28 cellular contexts compared by ENCODE assay signal in the genomic region with DNA sequence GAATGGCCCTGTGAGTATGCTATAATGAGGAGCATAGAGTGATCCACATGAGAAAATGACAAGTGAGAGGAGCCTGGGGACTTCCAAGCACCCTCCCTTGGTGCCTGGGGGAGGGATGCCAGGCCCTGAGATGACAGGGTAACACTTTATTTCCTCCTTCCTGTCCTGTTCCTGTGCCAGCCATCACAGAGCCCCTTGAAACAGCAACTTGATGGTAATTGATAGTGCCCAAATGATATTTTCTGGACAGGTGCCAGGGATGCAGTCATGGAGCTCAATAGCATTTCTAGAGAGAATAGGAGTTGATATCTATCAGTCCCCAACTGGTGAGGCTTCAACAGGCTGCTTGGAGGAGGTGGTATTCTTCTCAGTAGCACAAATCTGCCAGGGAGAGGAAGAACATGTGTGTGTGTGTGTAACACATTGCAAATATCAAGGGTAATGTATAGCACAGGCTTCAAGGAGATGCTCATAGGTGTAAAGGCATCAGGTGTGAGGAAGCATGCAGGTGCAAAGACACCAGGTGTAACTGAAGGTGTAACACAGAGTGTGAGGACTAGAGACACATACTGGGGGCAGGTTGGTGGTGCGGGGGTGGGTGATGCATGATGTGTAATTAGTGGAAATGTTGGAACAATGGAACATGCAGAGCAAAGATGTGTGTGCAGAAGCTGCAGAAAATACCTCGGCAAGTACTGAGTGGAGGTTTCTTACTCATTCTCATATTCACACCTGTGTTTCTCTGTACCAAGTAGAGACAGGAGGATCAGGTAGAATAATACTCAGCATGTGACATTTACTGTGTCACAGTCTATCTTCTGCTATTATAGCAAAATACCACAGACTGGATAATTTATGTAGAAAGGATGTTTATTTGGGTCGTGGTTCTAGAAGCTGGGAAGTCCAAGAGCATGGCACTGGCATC. TPM values are rescaled to one million over a fixed set of nuclear protein-coding genes. Genes with fewer than 3 reads are reported as not detected.
DNase-seq lines count a peak whose midpoint lies in the region; ATAC-seq, FAIRE-seq and TF ChIP-seq lines count a peak whose summit lies in the region.
"Had no signal": no experiment of that assay in that cellular context is flagged by ENCODE, and none has a peak within 500 bp of the region (broad histone marks: within the 10 kb centered on the region; RNA-seq: fewer than 3 reads in every experiment).

No MANE protein-coding gene starts in this region.

- no peaks in the 10 kb centered on the region for H3K79me1 ChIP-seq in H1 (ENCODE audit: low read depth, low read length)

- no peaks in the 10 kb centered on the region for H3K36me3 Mint-ChIP-seq in activated T-cell treated with anti-CD3 and anti-CD28 coated beads, Interleukin-2, amount 50 U/mL, for 24 hours (ENCODE audit: low read depth)
- H3K36me3 Mint-ChIP-seq: CD8-positive, alpha-beta memory T cell; IgD-negative memory B cell had no signal

- no peaks in the 10 kb centered on the region; the same call in 1 of the 2 replicates for H3K23me2 ChIP-seq in H1 (ENCODE audit: low read depth, low read length)

- no peak for TF ChIP-seq RAD21 in Ishikawa (IDR thresholded peaks at IDR 0.05; ENCODE audit: low read depth)
- TF ChIP-seq RAD21 in H1 (IDR thresholded peaks at IDR 0.05 in 1 of 2, conservative IDR thresholded peaks at IDR 0.05 in 1 of 2; ENCODE audit: low read depth in 2 of 2, low read length in 2 of 2): no peak

- no peaks in the 10 kb centered on the region for H3K9me3 Mint-ChIP-seq in activated T-cell treated with anti-CD3 and anti-CD28 coated beads, Interleukin-2, amount 50 U/mL, for 24 hours
- H3K9me3 Mint-ChIP-seq: dendritic cell treated with granulocyte-macrophage colony-stimulating factor and Interleukin-4, amounts not matched to agents 40 ng/mL and 50 ng/mL, for 4 days had no signal

- TF ChIP-seq POLR2A in H1 (IDR thresholded peaks at IDR 0.05; ENCODE audit: control extremely low read depth in 1 of 2, low read depth in 2 of 2, low read length in 2 of 2): no peak

- H3K4me3 Mint-ChIP-seq in activated T-cell treated with anti-CD3 and anti-CD28 coated beads, Interleukin-2, amount 50 U/mL, for 24 hours: no peak overlapping the region
- H3K4me3 Mint-ChIP-seq: activated CD8-positive, alpha-beta T cell treated with anti-CD3 and anti-CD28 coated beads, Interleukin-2, amount 10 ng/mL, durations not matched to agents 7 days and 5 days; B cell; CD8-positive, alpha-beta memory T cell; dendritic cell treated with granulocyte-macrophage colony-stimulating factor and Interleukin-4, amounts not matched to agents 40 ng/mL and 50 ng/mL, for 4 days; IgD-negative memory B cell had no signal

- no peak for FAIRE-seq in H1 (lab: Jason Lieb, UNC)

- H3K9me3 ChIP-seq in H1 (ENCODE audit: insufficient read depth in 2 of 2, low read depth in 1 of 2, low read length in 1 of 2): no peaks in the 10 kb centered on the region
- H3K9me3 ChIP-seq: body of pancreas, left lung, transverse colon had no signal

- DNase-seq in NCI-H1417 (lab: John Stamatoyannopoulos, UW) (peak; percentile 3 to 52 (median 26)), NCI-H1417 treated with DMSO at 0.1 percent for 48 hours (lab: John Stamatoyannopoulos, UW) (no peak), H1 (ENCODE audit: low read depth in 1 of 2, low spot score in 2 of 2) (no peak), NCI-H1092 treated with DMSO at 0.1 percent for 48 hours (lab: John Stamatoyannopoulos, UW) (no peak)
- peak; percentile 36 for DNase-seq in activated T-cell treated with anti-CD3 and anti-CD28 coated beads, Interleukin-2, amount 50 U/mL, for 24 hours
- DNase-seq in activated T-cell treated with anti-CD3 and anti-CD28 coated beads, Interleukin-2, amount 50 U/mL, for 1 hour: no peak
- DNase-seq: activated CD4-positive, CD25-positive, alpha-beta regulatory T cell treated with anti-CD3 and anti-CD28 coated beads, Interleukin-2, amount 50 U/mL, for 72 hours; activated CD8-positive, alpha-beta T cell treated with anti-CD3 and anti-CD28 coated beads, Interleukin-2, amount 10 ng/mL, durations not matched to agents 7 days and 5 days; activated gamma-delta T cell treated with Interleukin-2 at 50 U/mL for 16 hours; body of pancreas; CD8-positive, alpha-beta memory T cell; DND-41; GF-D8; GM23248; left lung; mesenchymal stem cell; NCI-H2081; NCI-H524 treated with DMSO at 0.1 percent for 48 hours; stimulated activated CD4-positive, alpha-beta T cell treated with anti-CD3 and anti-CD28 coated beads, Interleukin-4, amount 100 ng/mL, for 24 hours; T-helper 2 cell; transverse colon had no signal

- no peak overlapping the region for H3K27ac Mint-ChIP-seq in activated T-cell treated with anti-CD3 and anti-CD28 coated beads, Interleukin-2, amount 50 U/mL, for 24 hours
- H3K27ac Mint-ChIP-seq: activated CD8-positive, alpha-beta T cell treated with anti-CD3 and anti-CD28 coated beads, Interleukin-2, amount 10 ng/mL, durations not matched to agents 7 days and 5 days; B cell; dendritic cell treated with granulocyte-macrophage colony-stimulating factor and Interleukin-4, amounts not matched to agents 40 ng/mL and 50 ng/mL, for 4 days; IgD-negative memory B cell had no signal

- H2BK15ac ChIP-seq in H1 (ENCODE audit: low read length): 0 out of 2 replicates have a peak overlapping the region, but pooled peaks have one; percentile 46

- no peaks in the 10 kb centered on the region for H3K36me3 ChIP-seq in H1 (ENCODE audit: control insufficient read depth in 2 of 4, insufficient read depth in 4 of 4, low read length in 3 of 4)
- H3K36me3 ChIP-seq: left lung, transverse colon had no signal

- no peak overlapping the region for H3K9ac ChIP-seq in H1 (replicated peaks in 1 of 4; ENCODE audit: extremely low read depth in 1 of 4, low read depth in 3 of 4, low read length in 3 of 4)
- H3K9ac ChIP-seq: GM23248 had no signal

- TF ChIP-seq EP300 in Ishikawa (IDR thresholded peaks at IDR 0.05; ENCODE audit: borderline replicate concordance) (no peak), H1 (IDR thresholded peaks at IDR 0.05; ENCODE audit: borderline replicate concordance in 1 of 2, low read depth in 2 of 2, low read length in 2 of 2) (no peak)

- H3K14ac ChIP-seq in H1 (ENCODE audit: insufficient read length): no peak overlapping the region

- H3K27me3 ChIP-seq in H1 (replicated peaks in 1 of 4; ENCODE audit: control insufficient read depth in 3 of 4, extremely low read depth in 1 of 4, insufficient read depth in 3 of 4, low read length in 3 of 4): no peaks in the 10 kb centered on the region; a peak in 1 of 7 replicates
- H3K27me3 ChIP-seq: body of pancreas, transverse colon had no signal

- no peaks in the 10 kb centered on the region for H3K79me2 ChIP-seq in H1 (ENCODE audit: control insufficient read depth in 1 of 2, insufficient read depth in 2 of 2, low read length in 2 of 2)

- no peak overlapping the region for H3K56ac ChIP-seq in H1 (replicated peaks; ENCODE audit: insufficient read length, low read depth, low read length)

- H2BK5ac ChIP-seq in H1 (ENCODE audit: low read depth, low read length): no peak overlapping the region

- H3K27me3 Mint-ChIP-seq in activated T-cell treated with anti-CD3 and anti-CD28 coated beads, Interleukin-2, amount 50 U/mL, for 24 hours: peaks cover 34% of the 10 kb centered on the region

- no peak overlapping the region for H4K5ac ChIP-seq in H1 (ENCODE audit: insufficient read length, low read depth, low read length)

- H3K18ac ChIP-seq in H1 (ENCODE audit: extremely low read depth, low read length): no peak overlapping the region

- no peak for TF ChIP-seq CTCF in H1 (IDR thresholded peaks at IDR 0.05; ENCODE audit: control extremely low read depth in 1 of 3, insufficient read depth in 1 of 3, low read depth in 1 of 3, low read length in 3 of 3)

- peaks cover 0 to 9% (median under 1%) of the 10 kb centered on the region in 4 experiments; a peak in 3 of 7 replicates for H3K4me1 ChIP-seq in H1 (replicated peaks in 1 of 4; ENCODE audit: control insufficient read depth in 3 of 4, insufficient read depth in 4 of 4, low read length in 3 of 4)

- no peak for ATAC-seq in GM21526 (IDR thresholded peaks at IDR 0.05; ENCODE audit: low FRiP score, unreplicated experiment)
- ATAC-seq: activated CD8-positive, alpha-beta T cell treated with anti-CD3 and anti-CD28 coated beads, Interleukin-2, amount 10 ng/mL, durations not matched to agents 7 days and 5 days; body of pancreas; esophagus mucosa; left lung; Right ventricle myocardium inferior had no signal

- H4K91ac ChIP-seq in H1 (replicated peaks; ENCODE audit: insufficient read length, low read length): no peak overlapping the region

- peaks cover 0 to 2% of the 10 kb centered on the region in 2 experiments for H4K20me1 ChIP-seq in H1 (replicated peaks in 1 of 2; ENCODE audit: control insufficient read depth in 1 of 2, insufficient read depth in 2 of 2, low read length in 2 of 2)

- WGBS in H1 (ENCODE audit: extremely low coverage in 1 of 2, insufficient coverage in 1 of 2, insufficient read length in 1 of 2, insufficient replicate concordance in 2 of 2, low coverage in 1 of 2, low lambda C conversion rate in 2 of 2, missing lambda C conversion rate in 1 of 2), 2 experiments: 75% methylated on average over 3 of the region's 3 CpGs; no CpG with 5 or more reads in 1 of the 2 experiments

- H3K4me3 ChIP-seq in H1 (ENCODE audit: extremely low read depth in 1 of 4, insufficient read depth in 2 of 4, low read depth in 3 of 4, low read length in 4 of 4): no peak overlapping the region
- H3K4me3 ChIP-seq: body of pancreas, GM23248, left lung, transverse colon had no signal

- no peak overlapping the region for H4K8ac ChIP-seq in H1 (ENCODE audit: extremely low read depth, insufficient read depth, low read length)

- no peak overlapping the region for H3K23ac ChIP-seq in H1 (ENCODE audit: insufficient read length)

- H3K4me2 ChIP-seq in H1 (ENCODE audit: insufficient read depth in 1 of 2, low read depth in 2 of 2, low read length in 2 of 2): no peak overlapping the region

- H2AK5ac ChIP-seq in H1 (ENCODE audit: low read depth, low read length): no peak overlapping the region

- H2AFZ ChIP-seq in H1 (ENCODE audit: low read length): no peak overlapping the region
- H2AFZ ChIP-seq: GM23248 had no signal

- no peak overlapping the region for H3K27ac ChIP-seq in H1 (ENCODE audit: low read depth, low read length)
- H3K27ac ChIP-seq: body of pancreas, GM23248, left lung, transverse colon had no signal

- H3K4me1 Mint-ChIP-seq in activated T-cell treated with anti-CD3 and anti-CD28 coated beads, Interleukin-2, amount 50 U/mL, for 24 hours (ENCODE audit: low read depth): peaks cover 27% of the 10 kb centered on the region

- no peak overlapping the region for H3K4ac ChIP-seq in H1 (replicated peaks; ENCODE audit: insufficient read length, low read depth, low read length)

- H2BK12ac ChIP-seq in H1 (ENCODE audit: low read depth, low read length): no peak overlapping the region

- POLR2A ChIA-PET in H1 (lab: Charles Lee; ENCODE audit: partially characterized antibody): no interaction called here

- no peak overlapping the region for H2BK20ac ChIP-seq in H1 (ENCODE audit: low read length)

- CTCF ChIA-PET in H1 (lab: Charles Lee; ENCODE audit: partially characterized antibody): interaction anchor here (0.6 to 1.8 kb wide), 8 partner anchors 9 to 491 kb away, joined by 3 to 6 read pairs (median 3); a partner anchor contains a TSS

- no peak overlapping the region for H2BK120ac ChIP-seq in H1 (replicated peaks; ENCODE audit: low read depth, low read length)

RNA-seq across cellular contexts. Expression of a gene that starts 18.1 kb away (rescaled TPM):
- total RNA-seq in H1 (2021; fragmentation: NEBNext Ultra II Directional; extraction: Animal tissue kit (Norgen Biotek cat#: 25700)): 41.1 and 42.7 TPM in 2 replicates
- polyA plus RNA-seq in H1 (2011; rRNA removed): 16.4 and 19.5 TPM in 2 replicates
- 25.6 TPM for polyA plus RNA-seq in H1 (2011; cell fraction: cytosol; rRNA removed)
- 23.1 TPM for polyA plus RNA-seq in H1 (2011; cell fraction: nucleus; rRNA removed)
- 33.1 to 40.9 TPM (median 34.7 TPM) in 4 replicates for polyA plus RNA-seq in H1 (2012, experiment 1 of 2)
- 18.3 TPM for polyA plus RNA-seq in H1 (2012, experiment 2 of 2)
- polyA plus RNA-seq in H1 (2013, experiment 1 of 2): 18.6 TPM
- polyA plus RNA-seq in H1 (2013, experiment 2 of 2): 18.5 TPM
- polyA minus RNA-seq in H1 (2011; rRNA and poly(A)+ RNA removed): 39.0 and 39.2 TPM in 2 replicates
- 24.8 TPM for polyA minus RNA-seq in H1 (2011; cell fraction: cytosol; rRNA and poly(A)+ RNA removed)
- 24.5 TPM for polyA minus RNA-seq in H1 (2011; cell fraction: nucleus; rRNA and poly(A)+ RNA removed)
- total RNA-seq: activated CD8-positive, alpha-beta T cell treated with anti-CD3 and anti-CD28 coated beads, Interleukin-2, amount 10 ng/mL, durations not matched to agents 7 days and 5 days had no signal

Comparison
In these comparisons a context has a peak if more than half of its experiments do, and no peak if none do; other contexts are left out.
1. DNase-seq: peak in NCI-H1417 (3 of 3) and activated T-cell treated with anti-CD3 and anti-CD28 coated beads, Interleukin-2, amount 50 U/mL, for 24 hours (single experiment); none in NCI-H1417 treated with DMSO at 0.1 percent for 48 hours (single experiment), activated T-cell treated with anti-CD3 and anti-CD28 coated beads, Interleukin-2, amount 50 U/mL, for 1 hour (single experiment), H1 (0 of 2) and NCI-H1092 treated with DMSO at 0.1 percent for 48 hours (single experiment).